In the genomic region with DNA sequence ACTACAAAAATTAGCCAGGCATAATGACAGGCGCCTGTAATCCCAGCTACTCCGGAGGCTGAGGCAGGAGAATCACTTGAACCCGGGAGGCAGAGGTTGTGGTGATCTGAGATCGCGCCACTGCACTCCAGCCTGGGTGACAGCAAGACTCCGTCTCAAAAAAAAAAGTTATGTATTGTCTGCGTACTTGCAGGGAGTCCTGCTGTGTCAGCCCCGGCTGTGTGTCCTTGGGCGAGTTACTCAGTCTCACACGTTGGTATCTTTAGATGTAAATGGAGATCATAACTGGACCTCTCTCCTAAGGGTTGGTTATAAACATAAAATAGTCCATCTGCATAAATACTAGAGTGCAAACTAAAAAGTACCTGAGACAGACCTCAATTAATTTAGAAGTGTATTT, we compare ENCODE assay signal across 1 cellular context.
TF ChIP-seq lines count a peak whose summit lies in the region.

No MANE protein-coding gene starts in this region.

TF ChIP-seq in HEK293T, 16 proteins besides CTCF, POLR2A, EP300 and RAD21 (continued from another document):
- TF ChIP-seq L3MBTL2 (conservative IDR thresholded peaks at IDR 0.05) (no peak), CTBP1 (IDR thresholded peaks at IDR 0.05; ENCODE audit: borderline replicate concordance) (no peak), SUZ12 (IDR thresholded peaks at IDR 0.05) (no peak), FOXM1 (IDR thresholded peaks at IDR 0.05; ENCODE audit: borderline replicate concordance) (no peak), NFRKB (IDR thresholded peaks at IDR 0.05) (no peak), ARNT (IDR thresholded peaks at IDR 0.05) (no peak), ZNF384 (IDR thresholded peaks at IDR 0.05) (no peak), FOXA1 (IDR thresholded peaks at IDR 0.05) (no peak), HDGF (IDR thresholded peaks at IDR 0.05; ENCODE audit: borderline replicate concordance) (no peak), FOXK2 (IDR thresholded peaks at IDR 0.05) (no peak), ELF4 (IDR thresholded peaks at IDR 0.05) (no peak), SP1 (IDR thresholded peaks at IDR 0.05) (no peak)
